ENCODE assay signal across 1 cellular context in the genomic region with DNA sequence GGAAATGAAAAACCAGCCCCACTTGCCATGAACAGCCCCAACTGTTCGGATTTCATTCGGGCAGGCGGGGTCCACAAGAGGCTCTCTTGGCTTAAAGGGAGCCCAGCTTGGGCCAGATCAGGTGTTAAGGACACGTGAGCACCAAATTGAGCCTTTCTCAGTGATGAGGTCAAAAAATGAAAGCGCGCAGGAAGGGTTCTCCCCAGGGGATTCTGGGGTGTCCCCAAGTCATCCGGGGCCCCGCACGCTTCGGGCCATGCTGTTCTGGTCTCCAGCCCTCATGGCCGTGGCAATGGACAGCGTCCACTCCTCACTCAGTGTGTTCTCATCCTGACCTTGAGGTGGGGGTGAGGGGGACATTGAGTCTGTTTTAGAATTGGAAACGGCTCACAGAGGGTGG.
TF ChIP-seq lines count a peak whose summit lies in the region.

No MANE protein-coding gene starts in this region.

TF ChIP-seq in endothelial cell of umbilical vein, 7 proteins besides CTCF, POLR2A, EP300 and RAD21:
- TF ChIP-seq EZH2 (IDR thresholded peaks at IDR 0.05; ENCODE audit: borderline replicate concordance, low read depth, low read length, severe bottlenecking), result no peak
- no peak for TF ChIP-seq FOS (IDR thresholded peaks at IDR 0.05; ENCODE audit: borderline replicate concordance, insufficient read depth, low read length)
- TF ChIP-seq POLR2AphosphoS5 (IDR thresholded peaks at IDR 0.05; ENCODE audit: insufficient read depth, low read depth, low read length), result no peak
- TF ChIP-seq, protein P1, sequence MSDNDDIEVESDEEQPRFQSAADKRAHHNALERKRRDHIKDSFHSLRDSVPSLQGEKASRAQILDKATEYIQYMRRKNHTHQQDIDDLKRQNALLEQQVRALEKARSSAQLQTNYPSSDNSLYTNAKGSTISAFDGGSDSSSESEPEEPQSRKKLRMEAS (IDR thresholded peaks at IDR 0.05; ENCODE audit: insufficient read depth, insufficient read length), result no peak
- TF ChIP-seq GATA2 (IDR thresholded peaks at IDR 0.05; ENCODE audit: insufficient read depth, insufficient read length, low read depth, low read length), result no peak
- no peak for TF ChIP-seq MYC (IDR thresholded peaks at IDR 0.05; ENCODE audit: low read depth, low read length)
- TF ChIP-seq JUN (IDR thresholded peaks at IDR 0.05; ENCODE audit: borderline replicate concordance, insufficient read depth, insufficient read length, low read depth), result no peak
